1 cellular context compared by ENCODE assay signal in the genomic region with DNA sequence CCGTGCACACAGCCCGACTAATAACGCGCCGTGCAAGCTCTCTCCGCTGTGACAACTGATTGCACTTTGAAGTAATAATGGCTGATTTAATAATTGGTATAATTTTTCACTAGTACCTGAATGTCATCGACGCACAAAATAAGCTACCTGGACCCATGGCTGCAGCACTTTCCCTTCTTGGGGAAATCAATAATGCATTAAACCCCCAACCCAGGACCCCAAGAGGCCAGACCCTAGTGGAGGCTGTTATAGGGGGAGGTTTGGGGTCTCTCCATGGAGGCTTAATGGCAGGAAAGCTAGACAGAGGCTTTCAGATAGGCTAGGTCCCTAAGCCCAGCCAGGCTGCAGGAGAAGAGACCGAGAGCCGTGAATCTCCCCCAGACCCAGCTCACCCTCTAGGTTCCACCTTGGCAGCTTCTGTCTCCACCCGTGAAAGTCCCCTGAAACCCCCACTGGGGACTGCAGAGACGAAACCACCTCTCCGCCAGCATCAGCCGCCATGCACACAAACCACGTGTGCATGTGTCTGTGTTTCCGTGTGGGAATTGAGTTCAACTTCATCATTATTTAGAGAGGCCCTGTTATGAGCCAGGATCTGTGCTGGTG.
TF ChIP-seq lines count a peak whose summit lies in the region.

No MANE protein-coding gene starts in this region.

TF ChIP-seq in GM23338, 12 proteins besides CTCF, POLR2A, EP300 and RAD21 (continued from another document):
- TF ChIP-seq STAT1 (IDR thresholded peaks at IDR 0.05; ENCODE audit: unreplicated experiment) (no peak), EZH2 (IDR thresholded peaks at IDR 0.05; ENCODE audit: low read depth, unreplicated experiment) (no peak), ZNF331 (CRISPR knock-in tag; IDR thresholded peaks at IDR 0.05; ENCODE audit: low read depth) (no peak), POLR2AphosphoS5 (IDR thresholded peaks at IDR 0.05; ENCODE audit: low read depth) (no peak), ETS1 (IDR thresholded peaks at IDR 0.05) (no peak), REST (IDR thresholded peaks at IDR 0.05; ENCODE audit: unreplicated experiment) (no peak), EZH2phosphoT487 (IDR thresholded peaks at IDR 0.05; ENCODE audit: unreplicated experiment) (no peak), JUNB (IDR thresholded peaks at IDR 0.05; ENCODE audit: unreplicated experiment) (no peak)
